21 cellular contexts compared by ENCODE assay signal in the genomic region with DNA sequence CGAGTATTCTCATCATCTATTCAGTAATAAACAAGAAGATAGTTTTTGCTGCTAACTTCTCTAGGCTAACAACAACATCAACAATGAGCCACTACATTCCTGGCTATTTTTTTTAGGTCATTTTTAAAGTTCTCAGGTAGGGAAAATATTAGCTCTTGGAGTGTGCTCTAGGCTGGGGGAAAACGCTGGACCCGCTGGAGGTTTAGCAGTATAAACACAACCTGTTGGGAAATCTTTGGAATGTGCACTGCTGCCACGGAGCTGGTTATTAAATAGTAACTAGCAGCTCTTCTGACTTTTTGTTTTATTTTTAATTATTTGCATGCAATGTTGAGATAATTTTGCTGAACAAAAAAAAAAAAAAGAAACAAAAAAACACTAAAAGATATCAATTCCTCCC.
"Had no signal": no experiment of that assay in that cellular context is flagged by ENCODE, and none has a peak within 500 bp of the region (broad histone marks: within the 10 kb centered on the region; RNA-seq: fewer than 3 reads in every experiment).

No MANE protein-coding gene starts in this region.

- ATAC-seq: activated naive CD4-positive, alpha-beta T cell treated with anti-CD3 and anti-CD28 coated beads, Interleukin-2, amount 50 U/mL, for 72 hours; effector memory CD8-positive, alpha-beta T cell; left lobe of liver; naive thymus-derived CD4-positive, alpha-beta T cell; stimulated activated naive CD8-positive, alpha-beta T cell treated with anti-CD3 and anti-CD28 coated beads, Interleukin-15, Interleukin-2, amounts not matched to agents 100 U/mL and 50 U/mL, for 24 hours; WTC11 had no signal

- H3K4me3 ChIP-seq: breast epithelium, colonic mucosa, dorsolateral prefrontal cortex, lung, neural progenitor cell, spleen, tibial artery had no signal

- H3K27ac ChIP-seq: breast epithelium, colonic mucosa, dorsolateral prefrontal cortex, neural progenitor cell, spleen, tibial artery had no signal

- DNase-seq: activated T-cell treated with anti-CD3 and anti-CD28 coated beads, Interleukin-2, amount 50 U/mL, for 1 hour; colonic mucosa; dorsolateral prefrontal cortex; effector memory CD8-positive, alpha-beta T cell; hippocampal formation; naive thymus-derived CD4-positive, alpha-beta T cell; retina; spleen; stimulated activated CD4-positive, alpha-beta T cell treated with anti-CD3 and anti-CD28 coated beads, Interleukin-4, amount 100 ng/mL, for 4 hours; stimulated activated naive CD8-positive, alpha-beta T cell treated with anti-CD3 and anti-CD28 coated beads, Interleukin-15, Interleukin-2, amounts not matched to agents 100 U/mL and 50 U/mL, for 24 hours; T-helper 1 cell; tibial artery had no signal

- FAIRE-seq: astrocyte, endothelial cell of umbilical vein, urothelium cell line had no signal

- H3K9ac ChIP-seq: neural progenitor cell had no signal

- H3K4me1 ChIP-seq: breast epithelium, colonic mucosa, neural progenitor cell, spleen had no signal

- H3K36me3 ChIP-seq: breast epithelium, colonic mucosa, neural progenitor cell, spleen, tibial artery had no signal

- H3K9me3 ChIP-seq: breast epithelium, colonic mucosa, spleen, tibial artery had no signal

- H3K27me3 ChIP-seq: breast epithelium, colonic mucosa, dorsolateral prefrontal cortex, neural progenitor cell, spleen, tibial artery had no signal

- H3K4me2 ChIP-seq: neural progenitor cell had no signal

- H2AFZ ChIP-seq: neural progenitor cell had no signal
